8 cellular contexts compared by ENCODE assay signal in the genomic region with DNA sequence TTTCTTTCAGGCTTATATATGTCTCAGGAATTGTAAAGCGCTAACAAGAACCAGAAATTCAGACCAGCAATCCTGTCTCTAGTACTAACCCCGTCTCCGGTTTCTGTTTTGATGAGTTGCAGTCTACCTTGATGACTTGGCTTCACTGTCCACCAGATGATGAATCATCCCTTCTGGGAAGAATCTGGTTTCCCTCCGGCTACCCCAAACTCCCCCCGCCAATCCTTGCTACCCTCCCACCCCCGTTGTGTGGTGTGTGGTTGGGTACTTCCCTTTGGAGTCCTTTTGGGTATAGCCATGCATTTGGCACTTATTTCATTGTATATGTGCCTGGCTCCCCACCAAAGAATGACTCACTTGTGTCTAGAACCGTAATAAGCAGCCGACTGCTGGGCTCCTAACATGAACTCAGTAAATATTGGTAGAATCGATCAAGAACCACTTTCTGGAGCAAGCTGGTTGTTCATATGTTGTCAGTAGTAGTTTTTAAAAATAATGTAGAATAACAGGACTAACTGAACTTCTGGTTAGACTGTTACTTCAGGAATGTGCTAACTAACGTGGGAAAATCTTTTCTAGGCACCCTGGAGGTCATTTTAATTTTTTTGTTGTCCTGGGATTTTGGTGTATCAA. TPM values are rescaled to one million over a fixed set of nuclear protein-coding genes. Genes with fewer than 3 reads are reported as not detected.
DNase-seq lines count a peak whose midpoint lies in the region; ATAC-seq and TF ChIP-seq lines count a peak whose summit lies in the region.

No MANE protein-coding gene starts in this region.

- H3K27ac ChIP-seq in mammary epithelial cell (ENCODE audit: insufficient read depth, low read depth, low read length) (peak overlapping the region; percentile 91), parathyroid adenoma (peak overlapping the region; percentile 49)

- CTCF ChIA-PET in mammary epithelial cell (lab: Charles Lee; ENCODE audit: low non-redundant PET), result no interaction called here

- H3K79me2 ChIP-seq in mammary epithelial cell (ENCODE audit: insufficient read depth, low read length) (no peaks in the 10 kb centered on the region), parathyroid adenoma (no peaks in the 10 kb centered on the region)

- H3K4me1 ChIP-seq in mammary epithelial cell (ENCODE audit: insufficient read depth, low read length) (peaks cover 63% of the 10 kb centered on the region), parathyroid adenoma (no peaks in the 10 kb centered on the region)

- H3K9me3 ChIP-seq in mammary epithelial cell (replicated peaks; ENCODE audit: insufficient read depth, low read length) (no peaks in the 10 kb centered on the region), parathyroid adenoma (ENCODE audit: control insufficient read depth, low read length) (no peaks in the 10 kb centered on the region)

- dilution Hi-C loops in mammary epithelial cell (cut with HindIII; ENCODE audit: low sequenced_read_pairs), result no loop called here

- no peaks in the 10 kb centered on the region for H3K36me3 ChIP-seq in mammary epithelial cell (ENCODE audit: insufficient read depth, low read length)
- no peaks in the 10 kb centered on the region for H3K36me3 ChIP-seq in parathyroid adenoma (ENCODE audit: control insufficient read depth, insufficient read depth, low read length)

- 5% methylated on average over 8 of the region's 10 CpGs for WGBS in mammary epithelial cell (ENCODE audit: low coverage, missing lambda C conversion rate)

- H3K4me3 ChIP-seq in mammary epithelial cell (replicated peaks in 1 of 3; ENCODE audit: insufficient read depth in 1 of 3, low read depth in 2 of 3, low read length in 3 of 3) (no peak overlapping the region), parathyroid adenoma (ENCODE audit: low read depth, low read length) (no peak overlapping the region)

- ATAC-seq in HG02981 (IDR thresholded peaks at IDR 0.05; ENCODE audit: unreplicated experiment) (no peak), GM18511 (IDR thresholded peaks at IDR 0.05; ENCODE audit: unreplicated experiment) (no peak)

- intact Hi-C loops in mammary epithelial cell (cut with micrococcal nuclease), result loop anchor here (1.0 to 2.0 kb wide), 2 partner anchors 16 to 33 kb away; no protein-coding TSS in a partner anchor

- no TSS peak for BruUV-seq in mammary epithelial cell (replicated peaks; lab: Mats Ljungman, UMichigan)

- H3K9ac ChIP-seq in mammary epithelial cell (ENCODE audit: insufficient read depth, low read length) (peak overlapping the region; percentile 63), parathyroid adenoma (no peak overlapping the region)

- DNase-seq in ELF-1 (ENCODE audit: low read depth, low spot score) (peak; percentile 38), MV-4-11 (lab: John Stamatoyannopoulos, UW) (peak; percentile 97), mammary epithelial cell (peak; percentile 100)
- DNase-seq in activated T-cell treated with anti-CD3 and anti-CD28 coated beads, Interleukin-2, amount 50 U/mL, for 1 hour, result no peak
- DNase-seq in central memory CD4-positive, alpha-beta T cell, result no peak

- TF ChIP-seq CTCF in mammary epithelial cell (conservative IDR thresholded peaks at IDR 0.05 in 1 of 2, IDR thresholded peaks at IDR 0.05 in 1 of 2; ENCODE audit: extremely low read depth in 1 of 2, insufficient read depth in 1 of 2, low read depth in 1 of 2, low read length in 2 of 2) (no peak), parathyroid adenoma (IDR thresholded peaks at IDR 0.05) (no peak)

- H2AFZ ChIP-seq in mammary epithelial cell (ENCODE audit: low read depth, low read length) (peak overlapping the region; percentile 18), parathyroid adenoma (no peak overlapping the region)

- no peaks in the 10 kb centered on the region for H4K20me1 ChIP-seq in mammary epithelial cell (ENCODE audit: insufficient read depth, low read length)

- H3K27me3 ChIP-seq in mammary epithelial cell (ENCODE audit: insufficient read depth, low read length), result no peaks in the 10 kb centered on the region
- H3K27me3 ChIP-seq in parathyroid adenoma (ENCODE audit: control insufficient read depth, insufficient read depth, low read length), result no peaks in the 10 kb centered on the region

- in situ Hi-C loops in mammary epithelial cell (cut with MboI; ENCODE audit: low sequenced_read_pairs in 2 of 2), result no loop called here

- peak overlapping the region; percentile 75 for H3K4me2 ChIP-seq in mammary epithelial cell (ENCODE audit: insufficient read depth, low read depth, low read length)
- no peak overlapping the region for H3K4me2 ChIP-seq in parathyroid adenoma (ENCODE audit: low read length)

RNA-seq across cellular contexts. Expression of a gene that starts 8.3 kb away (rescaled TPM):
- 10 to 100 TPM; 56.0 to 77.3 TPM for total RNA-seq in mammary epithelial cell
- polyA plus RNA-seq in mammary epithelial cell, result 264 TPM
- polyA minus RNA-seq in mammary epithelial cell, result 390 TPM

Comparison
In these comparisons a context has a peak if more than half of its experiments do, and no peak if none do; other contexts are left out.
1. DNase-seq: peak in ELF-1 (single experiment), MV-4-11 (single experiment) and mammary epithelial cell (single experiment); none in activated T-cell treated with anti-CD3 and anti-CD28 coated beads, Interleukin-2, amount 50 U/mL, for 1 hour (single experiment) and central memory CD4-positive, alpha-beta T cell (single experiment).